Comparison of ENCODE assay signal across 1 cellular context in genomic region chr21:38349111-38349746, GRCh38.
TF ChIP-seq lines count a peak whose summit lies in the region.

No MANE protein-coding gene starts in this region.

TF ChIP-seq in HEK293, 187 proteins besides CTCF, POLR2A, EP300 and RAD21 (continued from another document and continues in another):
- TF ChIP-seq, protein P1, sequence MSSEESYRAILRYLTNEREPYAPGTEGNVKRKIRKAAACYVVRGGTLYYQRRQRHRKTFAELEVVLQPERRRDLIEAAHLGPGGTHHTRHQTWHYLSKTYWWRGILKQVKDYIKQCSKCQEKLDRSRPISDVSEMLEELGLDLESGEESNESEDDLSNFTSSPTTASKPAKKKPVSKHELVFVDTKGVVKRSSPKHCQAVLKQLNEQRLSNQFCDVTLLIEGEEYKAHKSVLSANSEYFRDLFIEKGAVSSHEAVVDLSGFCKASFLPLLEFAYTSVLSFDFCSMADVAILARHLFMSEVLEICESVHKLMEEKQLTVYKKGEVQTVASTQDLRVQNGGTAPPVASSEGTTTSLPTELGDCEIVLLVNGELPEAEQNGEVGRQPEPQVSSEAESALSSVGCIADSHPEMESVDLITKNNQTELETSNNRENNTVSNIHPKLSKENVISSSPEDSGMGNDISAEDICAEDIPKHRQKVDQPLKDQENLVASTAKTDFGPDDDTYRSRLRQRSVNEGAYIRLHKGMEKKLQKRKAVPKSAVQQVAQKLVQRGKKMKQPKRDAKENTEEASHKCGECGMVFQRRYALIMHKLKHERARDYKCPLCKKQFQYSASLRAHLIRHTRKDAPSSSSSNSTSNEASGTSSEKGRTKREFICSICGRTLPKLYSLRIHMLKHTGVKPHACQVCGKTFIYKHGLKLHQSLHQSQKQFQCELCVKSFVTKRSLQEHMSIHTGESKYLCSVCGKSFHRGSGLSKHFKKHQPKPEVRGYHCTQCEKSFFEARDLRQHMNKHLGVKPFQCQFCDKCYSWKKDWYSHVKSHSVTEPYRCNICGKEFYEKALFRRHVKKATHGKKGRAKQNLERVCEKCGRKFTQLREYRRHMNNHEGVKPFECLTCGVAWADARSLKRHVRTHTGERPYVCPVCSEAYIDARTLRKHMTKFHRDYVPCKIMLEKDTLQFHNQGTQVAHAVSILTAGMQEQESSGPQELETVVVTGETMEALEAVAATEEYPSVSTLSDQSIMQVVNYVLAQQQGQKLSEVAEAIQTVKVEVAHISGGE (tag by site-specific recombination; conservative IDR thresholded peaks at IDR 0.05; ENCODE audit: low read depth), result no peak
- TF ChIP-seq ZNF416 (tag by site-specific recombination; IDR thresholded peaks at IDR 0.05) (no peak), ZNF610 (tag by site-specific recombination; IDR thresholded peaks at IDR 0.05; ENCODE audit: borderline replicate concordance) (no peak), ZNF335 (tag by site-specific recombination; conservative IDR thresholded peaks at IDR 0.05) (no peak), ZNF175 (tag by site-specific recombination; IDR thresholded peaks at IDR 0.05) (no peak), ZNF211 (tag by site-specific recombination; IDR thresholded peaks at IDR 0.05; ENCODE audit: low read depth) (no peak), ZNF785 (tag by site-specific recombination; IDR thresholded peaks at IDR 0.05) (no peak), ZNF223 (tag by site-specific recombination; IDR thresholded peaks at IDR 0.05) (no peak), ZNF791 (tag by site-specific recombination; IDR thresholded peaks at IDR 0.05) (no peak), SCRT1 (tag by site-specific recombination; IDR thresholded peaks at IDR 0.05; ENCODE audit: borderline replicate concordance) (no peak), ZBTB20 (tag by site-specific recombination; IDR thresholded peaks at IDR 0.05) (no peak), ZNF2 (tag by site-specific recombination; IDR thresholded peaks at IDR 0.05) (no peak), ZFHX2 (tag by site-specific recombination; conservative IDR thresholded peaks at IDR 0.05) (no peak), SCRT2 (tag by site-specific recombination; IDR thresholded peaks at IDR 0.05) (no peak), ZNF16 (tag by site-specific recombination; IDR thresholded peaks at IDR 0.05; ENCODE audit: low read depth) (no peak), ZBTB17 (tag by site-specific recombination; IDR thresholded peaks at IDR 0.05) (peak; percentile 69), KLF1 (tag by site-specific recombination; IDR thresholded peaks at IDR 0.05) (peak; percentile 38), ZNF366 (tag by site-specific recombination; conservative IDR thresholded peaks at IDR 0.05) (peak; percentile 85), ZNF629 (tag by site-specific recombination; IDR thresholded peaks at IDR 0.05) (peak; percentile 85), GLIS1 (tag by site-specific recombination; IDR thresholded peaks at IDR 0.05) (peak; percentile 51; the same call in 1 of the 2 replicates), ZNF670 (tag by site-specific recombination; IDR thresholded peaks at IDR 0.05; ENCODE audit: low read depth) (no peak), ZFP69B (tag by site-specific recombination; IDR thresholded peaks at IDR 0.05) (no peak), ZIC2 (tag by site-specific recombination; IDR thresholded peaks at IDR 0.05) (no peak), ZNF521 (tag by site-specific recombination; IDR thresholded peaks at IDR 0.05) (no peak), ZNF639 (tag by site-specific recombination; IDR thresholded peaks at IDR 0.05) (peak; percentile 87), KLF7 (tag by site-specific recombination; IDR thresholded peaks at IDR 0.05; ENCODE audit: borderline replicate concordance) (no peak), ZSCAN23 (tag by site-specific recombination; IDR thresholded peaks at IDR 0.05) (peak; percentile 90; the same call in 1 of the 2 replicates), KLF8 (tag by site-specific recombination; IDR thresholded peaks at IDR 0.05) (peak; percentile 93), ZSCAN16 (tag by site-specific recombination; IDR thresholded peaks at IDR 0.05) (no peak), ZBTB8A (tag by site-specific recombination; IDR thresholded peaks at IDR 0.05) (no peak), ZNF830 (tag by site-specific recombination; IDR thresholded peaks at IDR 0.05; ENCODE audit: low read depth) (no peak), ZNF10 (tag by site-specific recombination; IDR thresholded peaks at IDR 0.05) (peak; percentile 57), ZNF391 (tag by site-specific recombination; IDR thresholded peaks at IDR 0.05; ENCODE audit: borderline replicate concordance, low read depth) (peak; percentile 57; the same call in 1 of the 2 replicates), ZNF837 (tag by site-specific recombination; IDR thresholded peaks at IDR 0.05) (no peak), ZBTB6 (tag by site-specific recombination; IDR thresholded peaks at IDR 0.05) (0 out of 2 replicates have a peak, but pooled peaks have one; percentile 9), GFI1B (tag by site-specific recombination; IDR thresholded peaks at IDR 0.05) (no peak), ZFP37 (tag by site-specific recombination; IDR thresholded peaks at IDR 0.05) (0 out of 2 replicates have a peak, but pooled peaks have one; percentile 19), ZNF660 (tag by site-specific recombination; IDR thresholded peaks at IDR 0.05) (no peak), MEIS1 (CRISPR knock-in tag; IDR thresholded peaks at IDR 0.05; ENCODE audit: borderline replicate concordance) (no peak), ZNF248 (tag by site-specific recombination; IDR thresholded peaks at IDR 0.05) (no peak), INSM2 (tag by site-specific recombination; IDR thresholded peaks at IDR 0.05) (peak; percentile 75; the same call in 1 of the 2 replicates), ZNF184 (tag by site-specific recombination; IDR thresholded peaks at IDR 0.05) (peak; percentile 89)
- TF ChIP-seq, protein P2, sequence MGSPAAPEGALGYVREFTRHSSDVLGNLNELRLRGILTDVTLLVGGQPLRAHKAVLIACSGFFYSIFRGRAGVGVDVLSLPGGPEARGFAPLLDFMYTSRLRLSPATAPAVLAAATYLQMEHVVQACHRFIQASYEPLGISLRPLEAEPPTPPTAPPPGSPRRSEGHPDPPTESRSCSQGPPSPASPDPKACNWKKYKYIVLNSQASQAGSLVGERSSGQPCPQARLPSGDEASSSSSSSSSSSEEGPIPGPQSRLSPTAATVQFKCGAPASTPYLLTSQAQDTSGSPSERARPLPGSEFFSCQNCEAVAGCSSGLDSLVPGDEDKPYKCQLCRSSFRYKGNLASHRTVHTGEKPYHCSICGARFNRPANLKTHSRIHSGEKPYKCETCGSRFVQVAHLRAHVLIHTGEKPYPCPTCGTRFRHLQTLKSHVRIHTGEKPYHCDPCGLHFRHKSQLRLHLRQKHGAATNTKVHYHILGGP (tag by site-specific recombination; IDR thresholded peaks at IDR 0.05), result no peak
- TF ChIP-seq, protein P3, sequence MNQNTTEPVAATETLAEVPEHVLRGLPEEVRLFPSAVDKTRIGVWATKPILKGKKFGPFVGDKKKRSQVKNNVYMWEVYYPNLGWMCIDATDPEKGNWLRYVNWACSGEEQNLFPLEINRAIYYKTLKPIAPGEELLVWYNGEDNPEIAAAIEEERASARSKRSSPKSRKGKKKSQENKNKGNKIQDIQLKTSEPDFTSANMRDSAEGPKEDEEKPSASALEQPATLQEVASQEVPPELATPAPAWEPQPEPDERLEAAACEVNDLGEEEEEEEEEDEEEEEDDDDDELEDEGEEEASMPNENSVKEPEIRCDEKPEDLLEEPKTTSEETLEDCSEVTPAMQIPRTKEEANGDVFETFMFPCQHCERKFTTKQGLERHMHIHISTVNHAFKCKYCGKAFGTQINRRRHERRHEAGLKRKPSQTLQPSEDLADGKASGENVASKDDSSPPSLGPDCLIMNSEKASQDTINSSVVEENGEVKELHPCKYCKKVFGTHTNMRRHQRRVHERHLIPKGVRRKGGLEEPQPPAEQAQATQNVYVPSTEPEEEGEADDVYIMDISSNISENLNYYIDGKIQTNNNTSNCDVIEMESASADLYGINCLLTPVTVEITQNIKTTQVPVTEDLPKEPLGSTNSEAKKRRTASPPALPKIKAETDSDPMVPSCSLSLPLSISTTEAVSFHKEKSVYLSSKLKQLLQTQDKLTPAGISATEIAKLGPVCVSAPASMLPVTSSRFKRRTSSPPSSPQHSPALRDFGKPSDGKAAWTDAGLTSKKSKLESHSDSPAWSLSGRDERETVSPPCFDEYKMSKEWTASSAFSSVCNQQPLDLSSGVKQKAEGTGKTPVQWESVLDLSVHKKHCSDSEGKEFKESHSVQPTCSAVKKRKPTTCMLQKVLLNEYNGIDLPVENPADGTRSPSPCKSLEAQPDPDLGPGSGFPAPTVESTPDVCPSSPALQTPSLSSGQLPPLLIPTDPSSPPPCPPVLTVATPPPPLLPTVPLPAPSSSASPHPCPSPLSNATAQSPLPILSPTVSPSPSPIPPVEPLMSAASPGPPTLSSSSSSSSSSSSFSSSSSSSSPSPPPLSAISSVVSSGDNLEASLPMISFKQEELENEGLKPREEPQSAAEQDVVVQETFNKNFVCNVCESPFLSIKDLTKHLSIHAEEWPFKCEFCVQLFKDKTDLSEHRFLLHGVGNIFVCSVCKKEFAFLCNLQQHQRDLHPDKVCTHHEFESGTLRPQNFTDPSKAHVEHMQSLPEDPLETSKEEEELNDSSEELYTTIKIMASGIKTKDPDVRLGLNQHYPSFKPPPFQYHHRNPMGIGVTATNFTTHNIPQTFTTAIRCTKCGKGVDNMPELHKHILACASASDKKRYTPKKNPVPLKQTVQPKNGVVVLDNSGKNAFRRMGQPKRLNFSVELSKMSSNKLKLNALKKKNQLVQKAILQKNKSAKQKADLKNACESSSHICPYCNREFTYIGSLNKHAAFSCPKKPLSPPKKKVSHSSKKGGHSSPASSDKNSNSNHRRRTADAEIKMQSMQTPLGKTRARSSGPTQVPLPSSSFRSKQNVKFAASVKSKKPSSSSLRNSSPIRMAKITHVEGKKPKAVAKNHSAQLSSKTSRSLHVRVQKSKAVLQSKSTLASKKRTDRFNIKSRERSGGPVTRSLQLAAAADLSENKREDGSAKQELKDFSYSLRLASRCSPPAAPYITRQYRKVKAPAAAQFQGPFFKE (tag by site-specific recombination; IDR thresholded peaks at IDR 0.05; ENCODE audit: borderline replicate concordance), result no peak
- TF ChIP-seq, protein P4, sequence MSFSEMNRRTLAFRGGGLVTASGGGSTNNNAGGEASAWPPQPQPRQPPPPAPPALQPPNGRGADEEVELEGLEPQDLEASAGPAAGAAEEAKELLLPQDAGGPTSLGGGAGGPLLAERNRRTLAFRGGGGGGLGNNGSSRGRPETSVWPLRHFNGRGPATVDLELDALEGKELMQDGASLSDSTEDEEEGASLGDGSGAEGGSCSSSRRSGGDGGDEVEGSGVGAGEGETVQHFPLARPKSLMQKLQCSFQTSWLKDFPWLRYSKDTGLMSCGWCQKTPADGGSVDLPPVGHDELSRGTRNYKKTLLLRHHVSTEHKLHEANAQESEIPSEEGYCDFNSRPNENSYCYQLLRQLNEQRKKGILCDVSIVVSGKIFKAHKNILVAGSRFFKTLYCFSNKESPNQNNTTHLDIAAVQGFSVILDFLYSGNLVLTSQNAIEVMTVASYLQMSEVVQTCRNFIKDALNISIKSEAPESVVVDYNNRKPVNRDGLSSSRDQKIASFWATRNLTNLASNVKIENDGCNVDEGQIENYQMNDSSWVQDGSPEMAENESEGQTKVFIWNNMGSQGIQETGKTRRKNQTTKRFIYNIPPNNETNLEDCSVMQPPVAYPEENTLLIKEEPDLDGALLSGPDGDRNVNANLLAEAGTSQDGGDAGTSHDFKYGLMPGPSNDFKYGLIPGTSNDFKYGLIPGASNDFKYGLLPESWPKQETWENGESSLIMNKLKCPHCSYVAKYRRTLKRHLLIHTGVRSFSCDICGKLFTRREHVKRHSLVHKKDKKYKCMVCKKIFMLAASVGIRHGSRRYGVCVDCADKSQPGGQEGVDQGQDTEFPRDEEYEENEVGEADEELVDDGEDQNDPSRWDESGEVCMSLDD (tag by site-specific recombination; IDR thresholded peaks at IDR 0.05), result no peak
- TF ChIP-seq, protein P5, sequence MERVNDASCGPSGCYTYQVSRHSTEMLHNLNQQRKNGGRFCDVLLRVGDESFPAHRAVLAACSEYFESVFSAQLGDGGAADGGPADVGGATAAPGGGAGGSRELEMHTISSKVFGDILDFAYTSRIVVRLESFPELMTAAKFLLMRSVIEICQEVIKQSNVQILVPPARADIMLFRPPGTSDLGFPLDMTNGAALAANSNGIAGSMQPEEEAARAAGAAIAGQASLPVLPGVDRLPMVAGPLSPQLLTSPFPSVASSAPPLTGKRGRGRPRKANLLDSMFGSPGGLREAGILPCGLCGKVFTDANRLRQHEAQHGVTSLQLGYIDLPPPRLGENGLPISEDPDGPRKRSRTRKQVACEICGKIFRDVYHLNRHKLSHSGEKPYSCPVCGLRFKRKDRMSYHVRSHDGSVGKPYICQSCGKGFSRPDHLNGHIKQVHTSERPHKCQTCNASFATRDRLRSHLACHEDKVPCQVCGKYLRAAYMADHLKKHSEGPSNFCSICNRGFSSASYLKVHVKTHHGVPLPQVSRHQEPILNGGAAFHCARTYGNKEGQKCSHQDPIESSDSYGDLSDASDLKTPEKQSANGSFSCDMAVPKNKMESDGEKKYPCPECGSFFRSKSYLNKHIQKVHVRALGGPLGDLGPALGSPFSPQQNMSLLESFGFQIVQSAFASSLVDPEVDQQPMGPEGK (tag by site-specific recombination; IDR thresholded peaks at IDR 0.05), result peak; percentile 47; the same call in 1 of the 2 replicates
